ENCODE assay signal across 13 cellular contexts in the genomic region with DNA sequence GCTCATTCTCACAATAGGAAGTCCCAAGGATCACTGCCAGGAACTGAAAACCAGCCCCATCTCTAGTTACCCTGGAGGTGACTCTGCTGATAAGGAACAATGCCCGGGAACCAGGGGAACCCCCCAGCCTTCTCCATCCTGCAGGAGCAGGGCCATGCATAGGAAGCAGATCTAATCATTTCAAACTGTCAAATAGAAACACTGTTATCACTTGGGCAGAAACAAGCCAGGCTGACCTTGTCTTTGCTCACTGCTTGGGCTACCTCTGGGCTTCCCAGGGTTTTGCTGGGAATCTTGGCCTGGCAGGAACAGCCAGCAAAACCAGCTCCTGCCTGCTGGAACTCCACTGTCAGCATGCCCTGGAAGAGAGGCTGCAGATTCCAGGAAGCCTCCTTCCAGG.
DNase-seq lines count a peak whose midpoint lies in the region; ATAC-seq and TF ChIP-seq lines count a peak whose summit lies in the region.
"Had no signal": no experiment of that assay in that cellular context is flagged by ENCODE, and none has a peak within 500 bp of the region (broad histone marks: within the 10 kb centered on the region; RNA-seq: fewer than 3 reads in every experiment).

No MANE protein-coding gene starts in this region.

- H3K9ac ChIP-seq in iPS-20b (ENCODE audit: low read depth, low read length) (0 out of 2 replicates have a peak overlapping the region, but pooled peaks have one; percentile 43), Karpas-422 (ENCODE audit: low read length) (no peak overlapping the region)

- no peaks in the 10 kb centered on the region for H3K27me3 Mint-ChIP-seq in stimulated activated naive CD8-positive, alpha-beta T cell treated with anti-CD3 and anti-CD28 coated beads, Interleukin-15, amount 100 ng/mL, for 72 hours

- TF ChIP-seq CTCF in VCaP (conservative IDR thresholded peaks at IDR 0.05) (no peak), testis (IDR thresholded peaks at IDR 0.05) (no peak)

- intact Hi-C loops in testis (cut with DNase I; ENCODE audit: low total_unique reads): no loop called here

- H2AFZ ChIP-seq in Karpas-422 (ENCODE audit: low read length): no peak overlapping the region

- 0 out of 2 replicates have a peak, but pooled peaks cover 3% of the 10 kb centered on the region for H3K36me3 ChIP-seq in iPS-20b (ENCODE audit: insufficient read depth, low read depth, low read length)
- no peaks in the 10 kb centered on the region for H3K36me3 ChIP-seq in testis (ENCODE audit: low read depth, missing control alignments)
- H3K36me3 ChIP-seq in Karpas-422 (ENCODE audit: insufficient read depth, low read length): peaks cover 3% of the 10 kb centered on the region; the same call in 1 of the 2 replicates
- H3K36me3 ChIP-seq: breast epithelium, thoracic aorta had no signal

- no peak overlapping the region for H3K4me3 Mint-ChIP-seq in stimulated activated naive CD8-positive, alpha-beta T cell treated with anti-CD3 and anti-CD28 coated beads, Interleukin-15, amount 100 ng/mL, for 72 hours

- no peaks in the 10 kb centered on the region for H4K20me1 ChIP-seq in Karpas-422 (ENCODE audit: insufficient read depth, low read depth, low read length)

- TF ChIP-seq POLR2A in testis (IDR thresholded peaks at IDR 0.05): no peak

- H3K27me3 ChIP-seq in iPS-20b (ENCODE audit: insufficient read depth, low read length) (no peaks in the 10 kb centered on the region), testis (no peaks in the 10 kb centered on the region), Karpas-422 (ENCODE audit: low read length) (no peaks in the 10 kb centered on the region)
- H3K27me3 ChIP-seq: breast epithelium had no signal

- ATAC-seq in activated naive CD4-positive, alpha-beta T cell treated with anti-CD3 and anti-CD28 coated beads, Interleukin-2, amount 50 U/mL, for 72 hours: no peak
- no peak for ATAC-seq in stimulated activated naive CD8-positive, alpha-beta T cell treated with anti-CD3 and anti-CD28 coated beads, Interleukin-15, amount 100 ng/mL, for 72 hours
- ATAC-seq: HCT116 had no signal

- H3K4me3 ChIP-seq in iPS-20b (ENCODE audit: low read length) (no peak overlapping the region), testis (no peak overlapping the region), Karpas-422 (ENCODE audit: low read length) (no peak overlapping the region)
- H3K4me3 ChIP-seq: breast epithelium, thoracic aorta had no signal

- H3K4me2 ChIP-seq in Karpas-422 (ENCODE audit: low read depth, low read length, poor library complexity, severe bottlenecking): no peak overlapping the region

- WGBS in testis, 2 donors: 22 to 27% methylated on average over 1 of the region's 1 CpG

- H3K9me3 Mint-ChIP-seq in activated naive CD4-positive, alpha-beta T cell treated with anti-CD3 and anti-CD28 coated beads, Interleukin-2, amount 50 U/mL, for 72 hours: no peaks in the 10 kb centered on the region
- no peaks in the 10 kb centered on the region for H3K9me3 Mint-ChIP-seq in stimulated activated naive CD8-positive, alpha-beta T cell treated with anti-CD3 and anti-CD28 coated beads, Interleukin-15, amount 100 ng/mL, for 72 hours

- H3K4me1 ChIP-seq in iPS-20b (ENCODE audit: insufficient read depth, low read length): peaks cover 21% of the 10 kb centered on the region; the same call in 1 of the 2 replicates
- peaks cover 43% of the 10 kb centered on the region for H3K4me1 ChIP-seq in testis
- H3K4me1 ChIP-seq in Karpas-422 (ENCODE audit: low read length): peaks cover 19% of the 10 kb centered on the region
- H3K4me1 ChIP-seq: breast epithelium had no signal

- peak overlapping the region; percentile 8 to 79 for H3K27ac Mint-ChIP-seq in activated naive CD4-positive, alpha-beta T cell treated with anti-CD3 and anti-CD28 coated beads, Interleukin-2, amount 50 U/mL, for 72 hours
- H3K27ac Mint-ChIP-seq in stimulated activated naive CD8-positive, alpha-beta T cell treated with anti-CD3 and anti-CD28 coated beads, Interleukin-15, amount 100 ng/mL, for 72 hours: no peak overlapping the region

- H3K36me3 Mint-ChIP-seq in activated naive CD4-positive, alpha-beta T cell treated with anti-CD3 and anti-CD28 coated beads, Interleukin-2, amount 50 U/mL, for 72 hours: peaks cover 0 to 11% of the 10 kb centered on the region in 2 donors

- H3K4me1 Mint-ChIP-seq in stimulated activated naive CD8-positive, alpha-beta T cell treated with anti-CD3 and anti-CD28 coated beads, Interleukin-15, amount 100 ng/mL, for 72 hours: peaks cover 62% of the 10 kb centered on the region

- no peak for DNase-seq in activated naive CD4-positive, alpha-beta T cell treated with anti-CD3 and anti-CD28 coated beads, Interleukin-2, amount 50 U/mL, for 72 hours (ENCODE audit: low spot score in 2 of 2)
- DNase-seq in activated naive CD4-positive, alpha-beta T cell (lab: John Stamatoyannopoulos, UW): no peak
- DNase-seq in testis: peak; percentile 77
- no peak for DNase-seq in stimulated activated naive CD8-positive, alpha-beta T cell treated with anti-CD3 and anti-CD28 coated beads, Interleukin-15, amount 100 ng/mL, for 72 hours
- DNase-seq in NCI-H187 treated with DMSO at 0.1 percent for 48 hours (lab: John Stamatoyannopoulos, UW): no peak
- no peak for DNase-seq in Karpas-422
- DNase-seq: activated CD4-positive, alpha-beta T cell treated with anti-CD3 and anti-CD28 coated beads for 48 hours had no signal

- H3K27ac ChIP-seq in VCaP (peak overlapping the region; percentile 26), iPS-20b (ENCODE audit: low read length) (no peak overlapping the region), testis (peak overlapping the region; percentile 45 to 50), Karpas-422 (ENCODE audit: low read length) (no peak overlapping the region)
- H3K27ac ChIP-seq: breast epithelium, HL-60, thoracic aorta had no signal

- H3K9me3 ChIP-seq in iPS-20b (ENCODE audit: insufficient read depth, low read depth, low read length) (no peaks in the 10 kb centered on the region), testis (no peaks in the 10 kb centered on the region), Karpas-422 (ENCODE audit: low read length) (no peaks in the 10 kb centered on the region)
- H3K9me3 ChIP-seq: breast epithelium, thoracic aorta had no signal

- H3K9me2 ChIP-seq in Karpas-422 (replicated peaks; ENCODE audit: insufficient read depth, low read length): no peaks in the 10 kb centered on the region

- peaks cover 14% of the 10 kb centered on the region; the same call in 1 of the 2 replicates for H3K79me2 ChIP-seq in Karpas-422 (ENCODE audit: low read length)

Comparison
In these comparisons a context has a peak if more than half of its experiments do, and no peak if none do; other contexts are left out.
1. H3K27ac Mint-ChIP-seq: peak in activated naive CD4-positive, alpha-beta T cell treated with anti-CD3 and anti-CD28 coated beads, Interleukin-2, amount 50 U/mL, for 72 hours (2 of 2); none in stimulated activated naive CD8-positive, alpha-beta T cell treated with anti-CD3 and anti-CD28 coated beads, Interleukin-15, amount 100 ng/mL, for 72 hours (0 of 2).
2. H3K27ac ChIP-seq: peak in VCaP (single experiment) and testis (2 of 2); none in iPS-20b (single experiment) and Karpas-422 (single experiment).